Comparison of ENCODE assay signal across 10 cellular contexts in the genomic region with DNA sequence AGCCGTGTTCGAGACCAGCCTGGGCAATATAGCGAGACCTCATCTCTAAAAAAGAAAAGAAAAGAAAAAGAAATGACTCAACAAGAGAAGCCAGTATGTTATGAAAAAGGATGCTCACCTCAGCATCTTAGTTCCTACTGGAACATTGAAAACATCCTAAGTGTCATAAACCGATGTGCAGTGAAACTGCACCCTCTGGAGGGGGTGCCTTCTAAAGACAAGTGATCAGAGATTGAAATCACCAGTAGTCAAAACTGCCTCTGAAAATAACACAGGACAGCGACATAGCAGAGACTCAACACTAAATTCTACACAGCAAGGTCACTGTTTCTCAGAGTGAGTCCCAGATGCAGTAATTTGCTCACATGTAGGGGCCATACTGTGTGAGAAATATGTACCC. TPM values are rescaled to one million over a fixed set of nuclear protein-coding genes. Genes with fewer than 3 reads are reported as not detected.
DNase-seq lines count a peak whose midpoint lies in the region; FAIRE-seq and TF ChIP-seq lines count a peak whose summit lies in the region.
"Had no signal": no experiment of that assay in that cellular context is flagged by ENCODE, and none has a peak within 500 bp of the region (broad histone marks: within the 10 kb centered on the region; RNA-seq: fewer than 3 reads in every experiment).

No MANE protein-coding gene starts in this region.

- H3K36me3 Mint-ChIP-seq in H9 (ENCODE audit: insufficient read depth in 1 of 3, low read depth in 3 of 3): peaks cover 0 to 2% (median 2%) of the 10 kb centered on the region in 3 experiments; a peak in 3 of 7 replicates

- H3K27me3 ChIP-seq in H1 (replicated peaks in 1 of 4; ENCODE audit: control insufficient read depth in 3 of 4, extremely low read depth in 1 of 4, insufficient read depth in 3 of 4, low read length in 3 of 4): no peaks in the 10 kb centered on the region
- H3K27me3 ChIP-seq in H9 (ENCODE audit: insufficient read depth, low read length): no peaks in the 10 kb centered on the region

- H3K23ac ChIP-seq in H1 (ENCODE audit: insufficient read length) (no peak overlapping the region), H9 (ENCODE audit: insufficient read length, low read depth, low read length) (no peak overlapping the region)

- H3K56ac ChIP-seq in H1 (replicated peaks; ENCODE audit: insufficient read length, low read depth, low read length): no peak overlapping the region
- H3K56ac ChIP-seq in H9 (ENCODE audit: insufficient read length, low read depth, low read length): no peak overlapping the region

- H3K9me3 ChIP-seq in H1 (ENCODE audit: insufficient read depth in 2 of 2, low read depth in 1 of 2, low read length in 1 of 2) (no peaks in the 10 kb centered on the region), H9 (ENCODE audit: control insufficient read depth, low read depth, low read length) (no peaks in the 10 kb centered on the region)

- H2BK12ac ChIP-seq in H1 (ENCODE audit: low read depth, low read length): no peak overlapping the region
- no peak overlapping the region for H2BK12ac ChIP-seq in H9 (ENCODE audit: insufficient read length, low read depth, low read length)

- peak; percentile 29 to 44; a peak in 3 of 4 replicates for TF ChIP-seq RAD21 in H1 (IDR thresholded peaks at IDR 0.05 in 1 of 2, conservative IDR thresholded peaks at IDR 0.05 in 1 of 2; ENCODE audit: low read depth in 2 of 2, low read length in 2 of 2)

- FAIRE-seq in H1 (lab: Jason Lieb, UNC): no peak

- peaks cover 0 to 2% of the 10 kb centered on the region in 2 experiments; a peak in 1 of 4 replicates for H3K4me1 Mint-ChIP-seq in H9
- H3K4me1 Mint-ChIP-seq: B cell had no signal

- H3K79me2 ChIP-seq in H1 (ENCODE audit: control insufficient read depth in 1 of 2, insufficient read depth in 2 of 2, low read length in 2 of 2): no peaks in the 10 kb centered on the region
- H3K79me2 ChIP-seq in H9 (ENCODE audit: insufficient read depth, low read length): no peaks in the 10 kb centered on the region

- DNase-seq in NCI-H510A treated with DMSO at 0.1 percent for 48 hours (lab: John Stamatoyannopoulos, UW): peak; percentile 12
- no peak for DNase-seq in NCI-H510A (lab: John Stamatoyannopoulos, UW)
- peak; percentile 33 for DNase-seq in NCI-H2227 (lab: John Stamatoyannopoulos, UW; ENCODE audit: unreplicated experiment)
- no peak for DNase-seq in H1 (ENCODE audit: low read depth in 1 of 2, low spot score in 2 of 2)
- peak; percentile 5 for DNase-seq in renal cortical epithelial cell (ENCODE audit: low read depth)
- DNase-seq in H9: no peak
- no peak for DNase-seq in SHP77 (lab: John Stamatoyannopoulos, UW)
- no peak for DNase-seq in HK-2 (ENCODE audit: unreplicated experiment)

- CTCF ChIA-PET in H1 (lab: Charles Lee; ENCODE audit: partially characterized antibody): no interaction called here

- no peak overlapping the region for H3K4me2 ChIP-seq in H1 (ENCODE audit: insufficient read depth in 1 of 2, low read depth in 2 of 2, low read length in 2 of 2)
- no peak overlapping the region for H3K4me2 ChIP-seq in H9 (ENCODE audit: insufficient read depth, insufficient read length, low read length)

- H3K27ac Mint-ChIP-seq in H9: no peak overlapping the region
- H3K27ac Mint-ChIP-seq: B cell had no signal

- no peak overlapping the region for H3K9ac ChIP-seq in H1 (replicated peaks in 1 of 4; ENCODE audit: extremely low read depth in 1 of 4, low read depth in 3 of 4, low read length in 3 of 4)
- H3K9ac ChIP-seq in H9 (ENCODE audit: extremely low read depth, insufficient read length, low read length): no peak overlapping the region

- peaks cover 54 to 70% of the 10 kb centered on the region in 2 experiments for H3K9me3 Mint-ChIP-seq in H9

- H2BK120ac ChIP-seq in H1 (replicated peaks; ENCODE audit: low read depth, low read length) (no peak overlapping the region), H9 (ENCODE audit: low read depth, low read length, poor library complexity, severe bottlenecking) (no peak overlapping the region)

- no peaks in the 10 kb centered on the region for H3K4me1 ChIP-seq in H1 (replicated peaks in 1 of 4; ENCODE audit: control insufficient read depth in 3 of 4, insufficient read depth in 4 of 4, low read length in 3 of 4)
- no peaks in the 10 kb centered on the region for H3K4me1 ChIP-seq in H9 (ENCODE audit: insufficient read depth, low read length)

- no peaks in the 10 kb centered on the region for H3K27me3 Mint-ChIP-seq in H9 (ENCODE audit: low read depth)
- H3K27me3 Mint-ChIP-seq: B cell had no signal

- H3K23me2 ChIP-seq in H1 (ENCODE audit: low read depth, low read length): no peaks in the 10 kb centered on the region
- no peaks in the 10 kb centered on the region for H3K23me2 ChIP-seq in H9 (ENCODE audit: insufficient read length, low read depth, low read length, poor library complexity, severe bottlenecking)

- H2BK5ac ChIP-seq in H1 (ENCODE audit: low read depth, low read length) (no peak overlapping the region), H9 (ENCODE audit: insufficient read length, low read length) (no peak overlapping the region)

- H2BK15ac ChIP-seq in H1 (ENCODE audit: low read length) (no peak overlapping the region), H9 (ENCODE audit: low read depth, low read length) (no peak overlapping the region)

- TF ChIP-seq CTCF in H1 (IDR thresholded peaks at IDR 0.05; ENCODE audit: control extremely low read depth in 1 of 3, insufficient read depth in 1 of 3, low read depth in 1 of 3, low read length in 3 of 3): no peak
- TF ChIP-seq CTCF in H9 (conservative IDR thresholded peaks at IDR 0.05): no peak

- no peak overlapping the region for H3K4me3 ChIP-seq in H1 (ENCODE audit: extremely low read depth in 1 of 4, insufficient read depth in 2 of 4, low read depth in 3 of 4, low read length in 4 of 4)

- H4K5ac ChIP-seq in H1 (ENCODE audit: insufficient read length, low read depth, low read length): no peak overlapping the region
- no peak overlapping the region for H4K5ac ChIP-seq in H9 (ENCODE audit: insufficient read length, low read depth, low read length)

- no peaks in the 10 kb centered on the region for H3K79me1 ChIP-seq in H1 (ENCODE audit: low read depth, low read length)
- H3K79me1 ChIP-seq in H9 (ENCODE audit: insufficient read depth, low read depth, low read length, poor library complexity, severe bottlenecking): no peaks in the 10 kb centered on the region

- 85% methylated on average over 5 of the region's 5 CpGs; no CpG with 5 or more reads in 1 of the 2 experiments for WGBS in H1 (ENCODE audit: extremely low coverage in 1 of 2, insufficient coverage in 1 of 2, insufficient read length in 1 of 2, insufficient replicate concordance in 2 of 2, low coverage in 1 of 2, low lambda C conversion rate in 2 of 2, missing lambda C conversion rate in 1 of 2), 2 experiments
- no CpG with 5 or more reads among the region's 5 CpGs for WGBS in H9 (ENCODE audit: extremely low coverage, insufficient read length, low lambda C conversion rate)

- no peak for TF ChIP-seq POLR2A in H1 (IDR thresholded peaks at IDR 0.05; ENCODE audit: control extremely low read depth in 1 of 2, low read depth in 2 of 2, low read length in 2 of 2)

- H3K36me3 ChIP-seq in H1 (ENCODE audit: control insufficient read depth in 2 of 4, insufficient read depth in 4 of 4, low read length in 3 of 4): no peaks in the 10 kb centered on the region

- no peak for TF ChIP-seq EP300 in H1 (IDR thresholded peaks at IDR 0.05; ENCODE audit: borderline replicate concordance in 1 of 2, low read depth in 2 of 2, low read length in 2 of 2)

- no peak overlapping the region for H2BK20ac ChIP-seq in H1 (ENCODE audit: low read length)
- H2BK20ac ChIP-seq in H9 (ENCODE audit: low read depth, low read length, poor library complexity, severe bottlenecking): no peak overlapping the region

- H3T11ph ChIP-seq in H9 (ENCODE audit: low read length): no peak overlapping the region

- H4K8ac ChIP-seq in H1 (ENCODE audit: extremely low read depth, insufficient read depth, low read length): no peak overlapping the region
- no peak overlapping the region for H4K8ac ChIP-seq in H9 (replicated peaks; ENCODE audit: insufficient read length, low read depth, low read length)

- H3K27ac ChIP-seq in H1 (ENCODE audit: low read depth, low read length): no peak overlapping the region
- H3K27ac ChIP-seq in H9 (ENCODE audit: insufficient read length, low read depth, low read length): no peak overlapping the region

- H4K20me1 ChIP-seq in H1 (replicated peaks in 1 of 2; ENCODE audit: control insufficient read depth in 1 of 2, insufficient read depth in 2 of 2, low read length in 2 of 2) (no peaks in the 10 kb centered on the region), H9 (ENCODE audit: control insufficient read depth, insufficient read depth, insufficient read length) (no peaks in the 10 kb centered on the region)

- POLR2A ChIA-PET in H1 (lab: Charles Lee; ENCODE audit: partially characterized antibody): no interaction called here

- H4K91ac ChIP-seq in H1 (replicated peaks; ENCODE audit: insufficient read length, low read length): no peak overlapping the region
- no peak overlapping the region for H4K91ac ChIP-seq in H9 (ENCODE audit: insufficient read length, low read depth, low read length)

- H2AFZ ChIP-seq in H1 (ENCODE audit: low read length): no peak overlapping the region
- no peak overlapping the region for H2AFZ ChIP-seq in H9 (ENCODE audit: low read length)

- no peak overlapping the region for H3K4me3 Mint-ChIP-seq in H9
- H3K4me3 Mint-ChIP-seq: B cell, nephron had no signal

- H2AK5ac ChIP-seq in H1 (ENCODE audit: low read depth, low read length) (no peak overlapping the region), H9 (ENCODE audit: insufficient read length, low read length) (no peak overlapping the region)

- H3K18ac ChIP-seq in H1 (ENCODE audit: extremely low read depth, low read length) (no peak overlapping the region), H9 (ENCODE audit: insufficient read length, low read depth, low read length) (no peak overlapping the region)

- H3K14ac ChIP-seq in H1 (ENCODE audit: insufficient read length) (no peak overlapping the region), H9 (ENCODE audit: insufficient read depth, low read length) (no peak overlapping the region)

- H3K4ac ChIP-seq in H1 (replicated peaks; ENCODE audit: insufficient read length, low read depth, low read length): no peak overlapping the region
- H3K4ac ChIP-seq in H9 (ENCODE audit: low read depth, low read length): no peak overlapping the region

TF ChIP-seq in H1, 55 proteins besides CTCF, POLR2A, EP300 and RAD21 (continues in another document):
- no peak for TF ChIP-seq YY1 (IDR thresholded peaks at IDR 0.05; ENCODE audit: low read depth, low read length)

RNA-seq across cellular contexts. Expression of gene ATP6AP2, which starts 28.0 kb away (rescaled TPM):
- 66.0 and 71.7 TPM in 2 replicates for total RNA-seq in H1 (2021; fragmentation: NEBNext Ultra II Directional; extraction: Animal tissue kit (Norgen Biotek cat#: 25700))
- polyA plus RNA-seq in H1 (2011; rRNA removed): 35.1 and 86.2 TPM in 2 replicates
- polyA plus RNA-seq in H1 (2011; cell fraction: cytosol; rRNA removed): 54.2 TPM
- polyA plus RNA-seq in H1 (2011; cell fraction: nucleus; rRNA removed): 39.5 TPM
- polyA plus RNA-seq in H1 (2012, experiment 1 of 2): 110 to 121 TPM (median 110 TPM) in 4 replicates
- 10.4 TPM for polyA plus RNA-seq in H1 (2012, experiment 2 of 2)
- 86.4 TPM for polyA plus RNA-seq in H1 (2013, experiment 1 of 2)
- polyA plus RNA-seq in H1 (2013, experiment 2 of 2): 91.1 TPM
- polyA minus RNA-seq in H1 (2011; rRNA and poly(A)+ RNA removed): 83.6 and 119 TPM in 2 replicates
- polyA minus RNA-seq in H1 (2011; cell fraction: cytosol; rRNA and poly(A)+ RNA removed): 42.6 TPM
- 43.4 TPM for polyA minus RNA-seq in H1 (2011; cell fraction: nucleus; rRNA and poly(A)+ RNA removed)
- total RNA-seq in renal cortical epithelial cell: 115 and 169 TPM in 2 replicates
- 67.5 and 68.3 TPM in 2 replicates for total RNA-seq in H9 (2021)

Comparison
In these comparisons a context has a peak if more than half of its experiments do, and no peak if none do; other contexts are left out.
1. DNase-seq: peak in NCI-H510A treated with DMSO at 0.1 percent for 48 hours (single experiment), NCI-H2227 (single experiment) and renal cortical epithelial cell (single experiment); none in NCI-H510A (single experiment), H1 (0 of 2), H9 (single experiment), SHP77 (0 of 2) and HK-2 (single experiment).